In genomic region chr2:137981112-137981679, GRCh38 we compare ENCODE assay signal across 14 cellular contexts.
DNase-seq lines count a peak whose midpoint lies in the region; ATAC-seq and TF ChIP-seq lines count a peak whose summit lies in the region.
"Had no signal": no experiment of that assay in that cellular context is flagged by ENCODE, and none has a peak within 500 bp of the region (broad histone marks: within the 10 kb centered on the region; RNA-seq: fewer than 3 reads in every experiment).

No MANE protein-coding gene starts in this region.

- ATAC-seq in GM19455 (IDR thresholded peaks at IDR 0.05; ENCODE audit: unreplicated experiment): no peak

- DNase-seq in HL-60 (ENCODE audit: low read depth in 1 of 2, low spot score in 1 of 2) (peak; percentile 17 to 45), NOMO-1 (lab: John Stamatoyannopoulos, UW; ENCODE audit: unreplicated experiment in 2 of 2) (peak; percentile 26 to 73), UCSD-AML1 (lab: John Stamatoyannopoulos, UW; ENCODE audit: unreplicated experiment) (peak; percentile 7), cerebellar cortex (ENCODE audit: low spot score) (no peak), kidney glomerular epithelial cell (lab: John Stamatoyannopoulos, UW) (no peak)
- DNase-seq in activated CD8-positive, alpha-beta memory T cell treated with anti-CD3 and anti-CD28 coated beads for 24 hours: no peak
- DNase-seq: KBM-7, NCI-H187 treated with DMSO at 0.1 percent for 48 hours, NCI-H2171, NCI-H774 had no signal

- H3K4me3 ChIP-seq in HL-60 (replicated peaks; ENCODE audit: insufficient read depth, low read length): no peak overlapping the region
- H3K4me3 ChIP-seq: HAP-1, SJSA1 had no signal

- H3K27ac ChIP-seq in HL-60 (replicated peaks): no peak overlapping the region
- H3K27ac ChIP-seq: RWPE1, SJSA1 had no signal

- TF ChIP-seq CTCF in HL-60 (IDR thresholded peaks at IDR 0.05; ENCODE audit: insufficient read depth, low read length): no peak

- H3K27me3 ChIP-seq in HL-60 (ENCODE audit: insufficient read depth, poor library complexity, severe bottlenecking): no peaks in the 10 kb centered on the region
- H3K27me3 ChIP-seq: SJSA1 had no signal

Comparison
In these comparisons a context has a peak if more than half of its experiments do, and no peak if none do; other contexts are left out.
1. DNase-seq: peak in HL-60 (2 of 2), NOMO-1 (2 of 2) and UCSD-AML1 (single experiment); none in activated CD8-positive, alpha-beta memory T cell treated with anti-CD3 and anti-CD28 coated beads for 24 hours (single experiment), cerebellar cortex (single experiment) and kidney glomerular epithelial cell (single experiment).